Comparison of ENCODE assay signal across 8 cellular contexts in the genomic region with DNA sequence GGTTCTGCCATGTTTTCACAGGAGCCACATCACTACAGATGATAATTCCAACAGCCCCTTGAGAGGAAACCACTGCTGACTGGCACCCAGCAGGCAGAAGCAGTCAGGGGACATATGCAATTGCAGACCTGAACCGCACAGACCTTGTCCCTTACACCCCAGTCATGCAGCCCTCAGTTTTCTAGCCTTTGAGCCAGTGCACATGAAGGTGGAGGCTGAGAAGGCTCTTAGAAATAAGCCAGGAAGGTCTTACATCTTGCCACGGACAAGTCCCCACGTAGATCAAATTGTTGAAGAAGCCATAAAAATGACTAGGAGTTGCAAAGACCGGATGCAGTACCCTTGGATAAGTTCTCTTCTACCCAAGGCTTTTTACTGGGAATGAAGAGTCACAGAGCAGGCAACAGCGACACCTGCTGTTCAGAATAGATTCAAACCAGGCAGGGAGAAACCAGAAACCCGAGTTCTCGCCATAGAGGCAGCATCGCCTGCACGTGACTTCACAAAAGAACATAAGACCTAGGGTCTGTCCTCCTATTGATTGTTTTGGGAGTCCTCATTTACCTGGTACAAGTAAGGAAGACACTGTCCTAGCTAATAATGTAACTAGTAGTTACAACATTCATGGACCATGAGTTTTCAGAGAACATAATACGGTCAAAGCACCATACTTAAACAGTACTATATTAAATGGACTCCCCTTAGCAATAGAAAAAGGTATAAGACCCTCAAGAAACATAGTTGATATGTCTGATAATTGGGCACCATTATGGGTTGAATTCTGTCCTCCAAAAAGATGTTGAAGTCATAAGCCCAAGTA. TPM values are rescaled to one million over a fixed set of nuclear protein-coding genes. Genes with fewer than 3 reads are reported as not detected.
DNase-seq lines count a peak whose midpoint lies in the region; ATAC-seq and TF ChIP-seq lines count a peak whose summit lies in the region.

No MANE protein-coding gene starts in this region.

- no peaks in the 10 kb centered on the region for H3K4me1 ChIP-seq in colonic mucosa

- DNase-seq in G401 (ENCODE audit: low spot score) (peak; percentile 83), NCI-H2171 treated with DMSO at 0.1 percent for 48 hours (lab: John Stamatoyannopoulos, UW) (peak; percentile 84), colonic mucosa (peak; percentile 82), lower leg skin (ENCODE audit: low spot score in 2 of 2) (peak; percentile 57 to 93)
- peak; percentile 79 for DNase-seq in activated CD4-positive, alpha-beta T cell treated with anti-CD3 and anti-CD28 coated beads for 36 hours
- peak; percentile 9 for DNase-seq in stimulated activated CD8-positive, alpha-beta memory T cell treated with anti-CD3 and anti-CD28 coated beads, Interleukin-12 subunit alpha, Interleukin-12 subunit beta, amount 100 ng/mL, for 4 hours (ENCODE audit: low read depth)

- no peak overlapping the region for H3K9ac ChIP-seq in colonic mucosa (ENCODE audit: low read depth in 2 of 2, low read length in 2 of 2)

- no peaks in the 10 kb centered on the region for H3K9me3 Mint-ChIP-seq in activated CD4-positive, alpha-beta T cell treated with anti-CD3 and anti-CD28 coated beads for 36 hours (ENCODE audit: low read depth)

- TF ChIP-seq CTCF in colonic mucosa (IDR thresholded peaks at IDR 0.05) (peak; percentile 86), lower leg skin (IDR thresholded peaks at IDR 0.05) (peak in 1 of 3 donors; percentile 56)

- no peaks in the 10 kb centered on the region for H3K36me3 Mint-ChIP-seq in activated CD4-positive, alpha-beta T cell treated with anti-CD3 and anti-CD28 coated beads for 36 hours (ENCODE audit: low read depth)

- intact Hi-C loops in activated CD4-positive, alpha-beta T cell treated with anti-CD3 and anti-CD28 coated beads for 36 hours (cut with DNase I, micrococcal nuclease): loop anchor here (1.0 kb wide), 2 partner anchors 379 to 386 kb away; no protein-coding TSS in a partner anchor
- intact Hi-C loops in colonic mucosa (cut with DNase I) (loop anchor here (2.0 to 10.0 kb wide), 2 partner anchors 194 to 378 kb away; no protein-coding TSS in a partner anchor), lower leg skin (cut with DNase I; ENCODE audit: low total_unique reads) (loop anchor here (5.0 kb wide), 1 partner anchor 377 kb away; no protein-coding TSS in a partner anchor)

- no peaks in the 10 kb centered on the region for H3K36me3 ChIP-seq in colonic mucosa

- WGBS in lower leg skin, 2 donors: 16 to 19% methylated on average over 10 of the region's 10 CpGs

- in situ Hi-C loops in G401 (cut with HindIII; ENCODE audit: low sequenced_read_pairs): no loop called here

- no peaks in the 10 kb centered on the region for H3K4me1 Mint-ChIP-seq in activated CD4-positive, alpha-beta T cell treated with anti-CD3 and anti-CD28 coated beads for 36 hours

- no peak overlapping the region for H3K27ac Mint-ChIP-seq in activated CD4-positive, alpha-beta T cell treated with anti-CD3 and anti-CD28 coated beads for 36 hours

- no peaks in the 10 kb centered on the region for H3K27me3 ChIP-seq in colonic mucosa

- H3K27ac ChIP-seq in colonic mucosa: no peak overlapping the region

- H3K4me3 Mint-ChIP-seq in activated CD4-positive, alpha-beta T cell treated with anti-CD3 and anti-CD28 coated beads for 36 hours: no peak overlapping the region

- no peaks in the 10 kb centered on the region for H3K9me3 ChIP-seq in colonic mucosa

- POLR2A ChIA-PET in activated CD4-positive, alpha-beta T cell treated with anti-CD3 and anti-CD28 coated beads for 36 hours (lab: Charles Lee): no interaction called here

- TF ChIP-seq POLR2A in lower leg skin (IDR thresholded peaks at IDR 0.05): no peak

- H3K4me3 ChIP-seq in colonic mucosa: no peak overlapping the region
- no peak overlapping the region for H3K4me3 ChIP-seq in lower leg skin (ENCODE audit: low read depth, poor library complexity, severe bottlenecking)

- CTCF ChIA-PET in activated CD4-positive, alpha-beta T cell treated with anti-CD3 and anti-CD28 coated beads for 36 hours (lab: Charles Lee): interaction anchor here (0.7 to 3.2 kb wide), 4 partner anchors 261 to 442 kb away, joined by 4 to 36 read pairs (median 4); no protein-coding TSS in a partner anchor

- ATAC-seq in HG02798 (IDR thresholded peaks at IDR 0.05; ENCODE audit: poor library complexity, unreplicated experiment) (peak; percentile 74), HG03045 (IDR thresholded peaks at IDR 0.05; ENCODE audit: unreplicated experiment) (no peak)
- ATAC-seq in activated CD4-positive, alpha-beta T cell treated with anti-CD3 and anti-CD28 coated beads for 36 hours: peak; percentile 69

- peaks cover 4% of the 10 kb centered on the region for H3K27me3 Mint-ChIP-seq in activated CD4-positive, alpha-beta T cell treated with anti-CD3 and anti-CD28 coated beads for 36 hours

RNA-seq across cellular contexts. Expression of a gene that starts 11.1 kb away (rescaled TPM):
- 40.7 and 41.8 TPM in 2 replicates for total RNA-seq in G401 (2014; rRNA removed; shearing (Covaris generic))
- under 1 TPM in 1 of 2 experiments, not detected in 1; 0.23 TPM for total RNA-seq in activated CD4-positive, alpha-beta T cell treated with anti-CD3 and anti-CD28 coated beads for 36 hours
- total RNA-seq in colonic mucosa (under 1 TPM; 0.21 to 0.30 TPM), lower leg skin (1 to 10 TPM in 1 of 4 donors, under 1 TPM in 1, not detected in 2; 0.29 to 1.4 TPM)

Comparison
In these comparisons a context has a peak if more than half of its experiments do, and no peak if none do; other contexts are left out.
1. DNase-seq: peak in every context shown above with its lines; median percentile 84 in NCI-H2171 treated with DMSO at 0.1 percent for 48 hours; 83 in G401; 82 in colonic mucosa; 79 in activated CD4-positive, alpha-beta T cell treated with anti-CD3 and anti-CD28 coated beads for 36 hours; 75 in lower leg skin; 9 in stimulated activated CD8-positive, alpha-beta memory T cell treated with anti-CD3 and anti-CD28 coated beads, Interleukin-12 subunit alpha, Interleukin-12 subunit beta, amount 100 ng/mL, for 4 hours.
2. RNA of a gene that starts 11.1 kb away (total RNA-seq): 40.7 to 41.8 TPM in G401; 0.21 to 0.30 TPM in colonic mucosa, 0.29 to 1.4 TPM in lower leg skin and 0.23 TPM in activated CD4-positive, alpha-beta T cell treated with anti-CD3 and anti-CD28 coated beads for 36 hours; every median in the first group is over 10 times any median in the second.